2 cellular contexts compared by ENCODE assay signal in the genomic region with DNA sequence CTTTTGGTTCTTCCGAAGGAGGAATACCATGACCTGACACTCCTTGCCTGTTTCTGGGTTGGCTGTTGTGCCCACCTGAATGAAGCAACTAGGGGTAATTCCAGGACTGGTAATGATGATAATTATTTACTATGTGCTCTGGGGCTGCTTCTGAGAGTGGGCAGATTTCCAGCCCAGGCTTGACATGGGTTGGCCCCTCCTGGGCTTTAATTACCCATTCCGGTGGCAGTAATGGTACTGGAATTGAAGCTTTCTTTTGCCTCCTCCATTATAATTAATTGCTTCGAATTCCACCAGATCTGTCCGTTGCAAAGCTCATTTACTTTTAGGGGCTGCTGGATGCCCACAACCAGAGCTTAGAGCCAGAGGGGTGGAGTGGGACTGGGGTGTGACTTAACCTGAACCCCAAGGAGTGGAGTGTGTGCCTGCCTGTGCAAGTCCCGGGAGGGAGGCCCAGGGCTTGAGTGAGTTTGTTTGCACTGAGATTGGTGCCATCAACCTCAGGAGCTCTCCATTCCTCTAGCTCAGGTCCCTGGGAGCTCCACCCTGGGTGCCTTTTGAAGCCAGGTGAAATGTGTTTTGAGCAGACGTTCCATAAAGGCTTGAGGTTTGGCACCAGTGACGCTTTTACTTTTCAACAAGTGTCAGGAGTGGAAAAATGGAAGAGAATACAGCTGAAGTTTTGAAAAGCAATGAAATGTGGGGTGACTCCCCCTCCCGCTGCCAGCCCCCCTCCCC.
TF ChIP-seq lines count a peak whose summit lies in the region.

No MANE protein-coding gene starts in this region.

TF ChIP-seq in IMR-90, 13 proteins besides CTCF, POLR2A, EP300 and RAD21:
- TF ChIP-seq MAZ (IDR thresholded peaks at IDR 0.05; ENCODE audit: borderline replicate concordance, low read depth, low read length) (no peak), USF2 (IDR thresholded peaks at IDR 0.05; ENCODE audit: low read depth, low read length) (no peak), BHLHE40 (IDR thresholded peaks at IDR 0.05; ENCODE audit: low read depth, low read length) (no peak), MXI1 (IDR thresholded peaks at IDR 0.05; ENCODE audit: borderline replicate concordance, low read depth, low read length) (no peak), RFX5 (IDR thresholded peaks at IDR 0.05; ENCODE audit: low read depth, low read length) (no peak), CEBPB (IDR thresholded peaks at IDR 0.05; ENCODE audit: low read depth, low read length) (no peak), RCOR1 (IDR thresholded peaks at IDR 0.05; ENCODE audit: insufficient replicate concordance, low read length) (no peak), NFE2L2 (IDR thresholded peaks at IDR 0.05; ENCODE audit: low read depth, low read length) (no peak), SMC3 (IDR thresholded peaks at IDR 0.05; ENCODE audit: low read depth, low read length) (no peak), CHD1 (IDR thresholded peaks at IDR 0.05; ENCODE audit: low read depth, low read length) (no peak), FOS (IDR thresholded peaks at IDR 0.05; ENCODE audit: low read depth, low read length) (no peak), MAFK (IDR thresholded peaks at IDR 0.05; ENCODE audit: low read depth, low read length) (no peak)
- TF ChIP-seq, protein P1, sequence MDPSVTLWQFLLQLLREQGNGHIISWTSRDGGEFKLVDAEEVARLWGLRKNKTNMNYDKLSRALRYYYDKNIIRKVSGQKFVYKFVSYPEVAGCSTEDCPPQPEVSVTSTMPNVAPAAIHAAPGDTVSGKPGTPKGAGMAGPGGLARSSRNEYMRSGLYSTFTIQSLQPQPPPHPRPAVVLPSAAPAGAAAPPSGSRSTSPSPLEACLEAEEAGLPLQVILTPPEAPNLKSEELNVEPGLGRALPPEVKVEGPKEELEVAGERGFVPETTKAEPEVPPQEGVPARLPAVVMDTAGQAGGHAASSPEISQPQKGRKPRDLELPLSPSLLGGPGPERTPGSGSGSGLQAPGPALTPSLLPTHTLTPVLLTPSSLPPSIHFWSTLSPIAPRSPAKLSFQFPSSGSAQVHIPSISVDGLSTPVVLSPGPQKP (IDR thresholded peaks at IDR 0.05; ENCODE audit: borderline replicate concordance, low read depth, low read length), result no peak

TF ChIP-seq in endothelial cell of umbilical vein, 7 proteins besides CTCF, POLR2A, EP300 and RAD21:
- no peak for TF ChIP-seq POLR2AphosphoS5 (IDR thresholded peaks at IDR 0.05; ENCODE audit: insufficient read depth, low read depth, low read length)
- TF ChIP-seq FOS (IDR thresholded peaks at IDR 0.05; ENCODE audit: borderline replicate concordance, insufficient read depth, low read length), result no peak
- no peak for TF ChIP-seq JUN (IDR thresholded peaks at IDR 0.05; ENCODE audit: borderline replicate concordance, insufficient read depth, insufficient read length, low read depth)
- TF ChIP-seq GATA2 (IDR thresholded peaks at IDR 0.05; ENCODE audit: insufficient read depth, insufficient read length, low read depth, low read length), result no peak
- TF ChIP-seq MYC (IDR thresholded peaks at IDR 0.05; ENCODE audit: low read depth, low read length), result no peak
- no peak for TF ChIP-seq EZH2 (IDR thresholded peaks at IDR 0.05; ENCODE audit: borderline replicate concordance, low read depth, low read length, severe bottlenecking)
- TF ChIP-seq, protein P2, sequence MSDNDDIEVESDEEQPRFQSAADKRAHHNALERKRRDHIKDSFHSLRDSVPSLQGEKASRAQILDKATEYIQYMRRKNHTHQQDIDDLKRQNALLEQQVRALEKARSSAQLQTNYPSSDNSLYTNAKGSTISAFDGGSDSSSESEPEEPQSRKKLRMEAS (IDR thresholded peaks at IDR 0.05; ENCODE audit: insufficient read depth, insufficient read length), result no peak
